ENCODE assay signal across 9 cellular contexts in genomic region chr1:166974647-166975345, GRCh38. TPM values are rescaled to one million over a fixed set of nuclear protein-coding genes. Genes with fewer than 3 reads are reported as not detected.
DNase-seq lines count a peak whose midpoint lies in the region; TF ChIP-seq lines count a peak whose summit lies in the region.
"Had no signal": no experiment of that assay in that cellular context is flagged by ENCODE, and none has a peak within 500 bp of the region (broad histone marks: within the 10 kb centered on the region; RNA-seq: fewer than 3 reads in every experiment).

No MANE protein-coding gene starts in this region.

- in situ Hi-C loops in KBM-7 (cut with MboI; ENCODE audit: low pct_unique_long_range_greater_than_20kb, low sequenced_read_pairs) = no loop called here

- peak overlapping the region; percentile 80 for H3K27ac Mint-ChIP-seq in activated T-helper 1 cell treated with anti-CD3 and anti-CD28 coated beads, Interleukin-12 subunit alpha, Interleukin-12 subunit beta, Interleukin-2, Interleukin-4 antibody, amounts not matched to agents 30 ng/mL and 10 ng/mL and 1 ng/mL, durations not matched to agents 14 hours and 24 hours and 36 hours

- no peak for TF ChIP-seq CTCF in DOHH2 (IDR thresholded peaks at IDR 0.05; ENCODE audit: low read depth, low read length, poor library complexity, severe bottlenecking)

- H3K4me3 ChIP-seq in DOHH2 (ENCODE audit: low read length) = peak overlapping the region; percentile 86
- peak overlapping the region; percentile 42 for H3K4me3 ChIP-seq in iPS-11a (ENCODE audit: low read depth, low read length)

- H3K36me3 Mint-ChIP-seq in activated T-helper 1 cell treated with anti-CD3 and anti-CD28 coated beads, Interleukin-12 subunit alpha, Interleukin-12 subunit beta, Interleukin-2, Interleukin-4 antibody, amounts not matched to agents 30 ng/mL and 10 ng/mL and 1 ng/mL, durations not matched to agents 14 hours and 24 hours and 36 hours (ENCODE audit: low read depth) = no peaks in the 10 kb centered on the region

- DNase-seq in KBM-7 (peak; percentile 33), T-helper 9 cell (no peak), activated gamma-delta T cell treated with Interleukin-2 at 50 U/mL for 16 hours (no peak), MV-4-11 (lab: John Stamatoyannopoulos, UW) (no peak)
- no peak for DNase-seq in activated T-helper 1 cell treated with anti-CD3 and anti-CD28 coated beads, Interleukin-12 subunit alpha, Interleukin-12 subunit beta, Interleukin-2, Interleukin-4 antibody, amounts not matched to agents 30 ng/mL and 10 ng/mL and 1 ng/mL, durations not matched to agents 14 hours and 24 hours and 36 hours (ENCODE audit: low spot score)
- DNase-seq in stimulated activated CD4-positive, alpha-beta T cell treated with anti-CD3 and anti-CD28 coated beads, Interleukin-1b, Interleukin-23, amount 100 ng/mL, for 48 hours = peak; percentile 45

- peaks cover 64% of the 10 kb centered on the region for H3K4me1 Mint-ChIP-seq in activated T-helper 1 cell treated with anti-CD3 and anti-CD28 coated beads, Interleukin-12 subunit alpha, Interleukin-12 subunit beta, Interleukin-2, Interleukin-4 antibody, amounts not matched to agents 30 ng/mL and 10 ng/mL and 1 ng/mL, durations not matched to agents 14 hours and 24 hours and 36 hours (ENCODE audit: low read depth)

- H3K9me2 ChIP-seq in DOHH2 (replicated peaks; ENCODE audit: control insufficient read depth, low read length) = no peaks in the 10 kb centered on the region

- peaks cover 27% of the 10 kb centered on the region for H3K79me2 ChIP-seq in DOHH2 (ENCODE audit: control insufficient read depth, low read length)

- no peaks in the 10 kb centered on the region for H3K9me3 Mint-ChIP-seq in activated T-helper 1 cell treated with anti-CD3 and anti-CD28 coated beads, Interleukin-12 subunit alpha, Interleukin-12 subunit beta, Interleukin-2, Interleukin-4 antibody, amounts not matched to agents 30 ng/mL and 10 ng/mL and 1 ng/mL, durations not matched to agents 14 hours and 24 hours and 36 hours

- H3K4me3 Mint-ChIP-seq in activated T-helper 1 cell treated with anti-CD3 and anti-CD28 coated beads, Interleukin-12 subunit alpha, Interleukin-12 subunit beta, Interleukin-2, Interleukin-4 antibody, amounts not matched to agents 30 ng/mL and 10 ng/mL and 1 ng/mL, durations not matched to agents 14 hours and 24 hours and 36 hours = peak overlapping the region; percentile 94

- intact Hi-C loops in activated T-helper 1 cell treated with anti-CD3 and anti-CD28 coated beads, Interleukin-12 subunit alpha, Interleukin-12 subunit beta, Interleukin-2, Interleukin-4 antibody, amounts not matched to agents 30 ng/mL and 10 ng/mL and 1 ng/mL, durations not matched to agents 14 hours and 24 hours and 36 hours (cut with micrococcal nuclease) = loop anchor here (1.0 to 5.0 kb wide), 6 partner anchors 22 to 248 kb away; partner anchors contain the start of genes POGK and POU2F1

- peaks cover 2% of the 10 kb centered on the region; the same call in 1 of the 2 replicates for H3F3A ChIP-seq in DOHH2 (ENCODE audit: control insufficient read depth, insufficient read depth)

- peak overlapping the region; percentile 88 for H3K4me2 ChIP-seq in DOHH2 (ENCODE audit: low read length)

- H3K36me3 ChIP-seq in DOHH2 (ENCODE audit: control insufficient read depth, low read length) = no peaks in the 10 kb centered on the region

- no peaks in the 10 kb centered on the region for H3K9me3 ChIP-seq in DOHH2 (ENCODE audit: control insufficient read depth, insufficient read depth, low read length)

- H4K20me1 ChIP-seq in DOHH2 (ENCODE audit: control insufficient read depth, insufficient read depth, low read depth, low read length) = no peaks in the 10 kb centered on the region

- no peak overlapping the region for H3K27ac ChIP-seq in DOHH2 (ENCODE audit: low read depth, low read length)

- no peaks in the 10 kb centered on the region; the same call in 1 of the 2 replicates for H3K27me3 ChIP-seq in DOHH2 (ENCODE audit: control insufficient read depth, low read length)

- peaks cover 59% of the 10 kb centered on the region for H3K4me1 ChIP-seq in DOHH2 (ENCODE audit: control insufficient read depth, low read length)

- H3K27me3 Mint-ChIP-seq in activated T-helper 1 cell treated with anti-CD3 and anti-CD28 coated beads, Interleukin-12 subunit alpha, Interleukin-12 subunit beta, Interleukin-2, Interleukin-4 antibody, amounts not matched to agents 30 ng/mL and 10 ng/mL and 1 ng/mL, durations not matched to agents 14 hours and 24 hours and 36 hours (ENCODE audit: insufficient read depth) = peaks cover 28% of the 10 kb centered on the region

RNA-seq across cellular contexts. Expression of gene ILDR2, which starts 0.5 kb away (rescaled TPM):
- total RNA-seq in activated T-helper 1 cell treated with anti-CD3 and anti-CD28 coated beads, Interleukin-12 subunit alpha, Interleukin-12 subunit beta, Interleukin-2, Interleukin-4 antibody, amounts not matched to agents 30 ng/mL and 10 ng/mL and 1 ng/mL, durations not matched to agents 14 hours and 24 hours and 36 hours = 11.3 and 14.4 TPM in 2 replicates

RNA-seq across cellular contexts. Expression of gene MAEL, which starts 14.3 kb away (rescaled TPM):
- not detected in 2 replicates for total RNA-seq in activated T-helper 1 cell treated with anti-CD3 and anti-CD28 coated beads, Interleukin-12 subunit alpha, Interleukin-12 subunit beta, Interleukin-2, Interleukin-4 antibody, amounts not matched to agents 30 ng/mL and 10 ng/mL and 1 ng/mL, durations not matched to agents 14 hours and 24 hours and 36 hours
- total RNA-seq: NCI-H460 had no signal

Comparison
In these comparisons a context has a peak if more than half of its experiments do, and no peak if none do; other contexts are left out.
1. DNase-seq: peak in KBM-7 (single experiment) and stimulated activated CD4-positive, alpha-beta T cell treated with anti-CD3 and anti-CD28 coated beads, Interleukin-1b, Interleukin-23, amount 100 ng/mL, for 48 hours (single experiment); none in activated T-helper 1 cell treated with anti-CD3 and anti-CD28 coated beads, Interleukin-12 subunit alpha, Interleukin-12 subunit beta, Interleukin-2, Interleukin-4 antibody, amounts not matched to agents 30 ng/mL and 10 ng/mL and 1 ng/mL, durations not matched to agents 14 hours and 24 hours and 36 hours (single experiment), T-helper 9 cell (single experiment), activated gamma-delta T cell treated with Interleukin-2 at 50 U/mL for 16 hours (single experiment) and MV-4-11 (single experiment).